Comparison of ENCODE assay signal across 22 cellular contexts in the genomic region with DNA sequence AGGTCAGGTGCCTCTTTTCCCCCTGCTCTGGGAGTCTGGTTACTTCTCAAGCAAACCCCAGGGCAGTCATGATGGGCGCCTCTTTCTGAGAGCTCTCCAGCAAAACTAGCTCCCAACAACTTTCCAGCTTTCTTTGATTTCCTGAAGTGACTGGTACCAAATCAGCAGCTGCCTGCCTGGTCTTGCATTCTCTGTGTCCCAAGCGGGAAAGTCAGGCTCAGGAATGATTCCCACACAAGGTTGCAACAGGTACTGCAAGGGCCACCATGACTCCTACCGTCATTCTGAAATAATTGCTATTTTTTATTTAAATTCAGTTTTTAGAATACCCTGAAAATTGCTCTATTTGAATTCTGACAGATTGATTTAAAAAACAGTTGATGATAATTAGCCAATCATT.
"Had no signal": no experiment of that assay in that cellular context is flagged by ENCODE, and none has a peak within 500 bp of the region (broad histone marks: within the 10 kb centered on the region; RNA-seq: fewer than 3 reads in every experiment).

No MANE protein-coding gene starts in this region.

- H3K27ac Mint-ChIP-seq: activated CD4-positive, alpha-beta T cell treated with anti-CD3 and anti-CD28 coated beads for 36 hours; activated CD8-positive, alpha-beta T cell treated with anti-CD3 and anti-CD28 coated beads for 36 hours; activated naive CD8-positive, alpha-beta T cell treated with anti-CD3 and anti-CD28 coated beads, Interleukin-2, amount 10 ng/mL, durations not matched to agents 7 days and 5 days had no signal

- H3K4me3 ChIP-seq: adrenal gland, SK-N-MC had no signal

- H3K27me3 Mint-ChIP-seq: activated naive CD8-positive, alpha-beta T cell treated with anti-CD3 and anti-CD28 coated beads, Interleukin-2, amount 10 ng/mL, durations not matched to agents 7 days and 5 days had no signal

- ATAC-seq: activated CD4-positive, alpha-beta T cell treated with anti-CD3 and anti-CD28 coated beads for 36 hours; activated CD8-positive, alpha-beta T cell treated with anti-CD3 and anti-CD28 coated beads for 36 hours had no signal

- DNase-seq: activated CD4-positive, alpha-beta T cell treated with anti-CD3 and anti-CD28 coated beads for 36 hours; activated CD8-positive, alpha-beta memory T cell treated with anti-CD3 and anti-CD28 coated beads, Interleukin-2, amount 50 U/mL, for 4 hours; activated CD8-positive, alpha-beta T cell treated with anti-CD3 and anti-CD28 coated beads for 36 hours; activated naive CD4-positive, alpha-beta T cell treated with anti-CD3 and anti-CD28 coated beads, Interleukin-2, amount 50 U/mL, for 16 hours; activated naive CD8-positive, alpha-beta T cell treated with anti-CD3 and anti-CD28 coated beads, Interleukin-2, amount 10 ng/mL, durations not matched to agents 7 days and 5 days; activated T-cell treated with anti-CD3 and anti-CD28 coated beads, Interleukin-2, amount 50 U/mL, for 1 hour; adrenal gland; anterior cingulate cortex; caudate nucleus; Kasumi-1; KBM-7; NCI-H1048; NCI-H1417 treated with DMSO at 0.1 percent for 48 hours; NCI-H1694; NCI-H2029; NCI-H2107; NCI-H2171 treated with DMSO at 0.1 percent for 48 hours; NCI-H226; NCI-H526; T-helper 1 cell had no signal

- H3K36me3 Mint-ChIP-seq: activated naive CD8-positive, alpha-beta T cell treated with anti-CD3 and anti-CD28 coated beads, Interleukin-2, amount 10 ng/mL, durations not matched to agents 7 days and 5 days had no signal

- H3K9me3 Mint-ChIP-seq: activated CD8-positive, alpha-beta T cell treated with anti-CD3 and anti-CD28 coated beads for 36 hours had no signal

- H3K36me3 ChIP-seq: adrenal gland had no signal

- H3K9me3 ChIP-seq: adrenal gland had no signal

- H3K4me3 Mint-ChIP-seq: activated CD4-positive, alpha-beta T cell treated with anti-CD3 and anti-CD28 coated beads for 36 hours; activated CD8-positive, alpha-beta T cell treated with anti-CD3 and anti-CD28 coated beads for 36 hours; activated naive CD8-positive, alpha-beta T cell treated with anti-CD3 and anti-CD28 coated beads, Interleukin-2, amount 10 ng/mL, durations not matched to agents 7 days and 5 days had no signal

- H3K27me3 ChIP-seq: adrenal gland had no signal

- H3K27ac ChIP-seq: adrenal gland, SK-N-MC, VCaP had no signal

- H3K4me1 Mint-ChIP-seq: activated CD4-positive, alpha-beta T cell treated with anti-CD3 and anti-CD28 coated beads for 36 hours; activated naive CD8-positive, alpha-beta T cell treated with anti-CD3 and anti-CD28 coated beads, Interleukin-2, amount 10 ng/mL, durations not matched to agents 7 days and 5 days had no signal
